28 cellular contexts compared by ENCODE assay signal in the genomic region with DNA sequence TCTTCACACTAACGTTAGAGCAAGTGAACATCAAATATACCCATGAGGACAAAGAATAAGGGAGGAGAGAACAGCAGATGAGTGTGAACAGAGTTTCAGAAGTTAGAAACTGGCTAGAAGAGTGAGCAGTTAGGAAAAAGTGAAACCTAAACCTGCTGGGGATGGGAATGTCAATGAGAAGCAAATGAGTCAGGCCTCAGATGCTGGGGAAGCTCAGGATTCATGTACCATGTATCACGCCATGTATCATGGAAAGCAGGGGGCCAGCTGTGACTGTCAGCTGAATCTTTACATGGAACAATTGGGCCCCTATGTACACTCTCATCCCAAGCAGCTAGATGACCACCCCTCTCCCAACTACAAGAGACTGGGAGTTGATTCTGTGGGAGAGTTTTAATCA. TPM values are rescaled to one million over a fixed set of nuclear protein-coding genes. Genes with fewer than 3 reads are reported as not detected.
DNase-seq lines count a peak whose midpoint lies in the region; ATAC-seq and TF ChIP-seq lines count a peak whose summit lies in the region.
"Had no signal": no experiment of that assay in that cellular context is flagged by ENCODE, and none has a peak within 500 bp of the region (broad histone marks: within the 10 kb centered on the region; RNA-seq: fewer than 3 reads in every experiment).

No MANE protein-coding gene starts in this region.

- no peaks in the 10 kb centered on the region for H3K27me3 ChIP-seq in GM23338 (ENCODE audit: insufficient read depth)
- H3K27me3 ChIP-seq in hepatocyte, result no peaks in the 10 kb centered on the region

- H3K9me3 ChIP-seq in hepatocyte (ENCODE audit: low read depth), result no peaks in the 10 kb centered on the region

- 66% methylated on average over 2 of the region's 2 CpGs for WGBS in hepatocyte (ENCODE audit: low lambda C conversion rate, missing lambda C conversion rate)

- no peaks in the 10 kb centered on the region for H3K36me3 ChIP-seq in GM23338 (ENCODE audit: insufficient read depth)
- no peaks in the 10 kb centered on the region for H3K36me3 ChIP-seq in hepatocyte (replicated peaks; ENCODE audit: insufficient read depth, low read depth)

- H3K79me2 ChIP-seq in GM23338 (replicated peaks; ENCODE audit: insufficient read depth) (no peaks in the 10 kb centered on the region), hepatocyte (no peaks in the 10 kb centered on the region)

- H3K27ac ChIP-seq in GM23338 (ENCODE audit: low read depth), result no peak overlapping the region
- peak overlapping the region; percentile 49 for H3K27ac ChIP-seq in hepatocyte
- H3K27ac ChIP-seq: SK-N-MC, skin epidermis had no signal

- H3K4me2 ChIP-seq in GM23338 (no peak overlapping the region), hepatocyte (no peak overlapping the region)

- H3K4me3 ChIP-seq in GM23338 (no peak overlapping the region), hepatocyte (no peak overlapping the region), skeletal muscle cell (ENCODE audit: low read depth, low read length) (no peak overlapping the region)
- H3K4me3 ChIP-seq: SK-N-MC, skin epidermis had no signal

- no peak overlapping the region for H3K4me3 Mint-ChIP-seq in GM23338
- H3K4me3 Mint-ChIP-seq: activated naive CD8-positive, alpha-beta T cell; activated T-helper 17 cell treated with anti-CD3 and anti-CD28 coated beads, Interleukin-2, amount 50 U/mL, for 72 hours; brain; CD8-positive, alpha-beta T cell; nephron; T-helper 17 cell had no signal

- H3K36me3 Mint-ChIP-seq in GM23338 (ENCODE audit: low read depth), result no peaks in the 10 kb centered on the region
- H3K36me3 Mint-ChIP-seq: activated naive CD8-positive, alpha-beta T cell; brain; CD8-positive, alpha-beta T cell had no signal

- TF ChIP-seq CTCF in GM23338 (conservative IDR thresholded peaks at IDR 0.05; ENCODE audit: low read depth in 2 of 2) (no peak), hepatocyte (IDR thresholded peaks at IDR 0.05; ENCODE audit: poor library complexity) (no peak)

- H3K4me1 ChIP-seq in GM23338 (ENCODE audit: insufficient read depth), result peaks cover 9% of the 10 kb centered on the region; the same call in 1 of the 2 replicates
- peaks cover 14% of the 10 kb centered on the region for H3K4me1 ChIP-seq in hepatocyte (ENCODE audit: insufficient read depth)

- DNase-seq in GM23338 (ENCODE audit: low spot score) (no peak), amniotic epithelial cell (ENCODE audit: low read depth) (peak; percentile 34), hepatocyte (ENCODE audit: low spot score) (no peak), skeletal muscle cell (ENCODE audit: low read depth) (peak; percentile 30), hippocampal formation (lab: John Stamatoyannopoulos, UW) (no peak), left ventricle myocardium superior (no peak), Right ventricle myocardium superior (no peak)
- no peak for DNase-seq in stimulated activated CD4-positive, alpha-beta T cell treated with anti-CD3 and anti-CD28 coated beads, Interleukin-4, amount 100 ng/mL, for 24 hours
- DNase-seq: activated CD4-positive, alpha-beta T cell treated with anti-CD3 and anti-CD28 coated beads, Interleukin-2, amount 50 U/mL, for 1 hour; activated CD8-positive, alpha-beta memory T cell treated with anti-CD3 and anti-CD28 coated beads, Interleukin-2, amount 50 U/mL, for 4 hours; CD8-positive, alpha-beta T cell; effector memory CD4-positive, alpha-beta T cell; glutamatergic neuron; left colon; midbrain; NCI-H1417; NCI-H524; posterior cingulate gyrus; stimulated activated CD4-positive, alpha-beta T cell treated with anti-CD3 and anti-CD28 coated beads, Interleukin-2, amount 100 ng/mL, for 24 hours; stimulated activated naive CD4-positive, alpha-beta T cell treated with Interleukin-2 at 50 U/mL for 16 hours; T-helper 17 cell had no signal

- H3K9me3 Mint-ChIP-seq in GM23338, result no peaks in the 10 kb centered on the region
- H3K9me3 Mint-ChIP-seq: activated T-helper 17 cell treated with anti-CD3 and anti-CD28 coated beads, Interleukin-2, amount 50 U/mL, for 72 hours; brain; CD8-positive, alpha-beta T cell; nephron had no signal

- intact Hi-C loops in left ventricle myocardium superior (cut with micrococcal nuclease) (no loop called here), Right ventricle myocardium superior (cut with DNase I) (no loop called here)

- no peak for ATAC-seq in GM23338
- no peak for ATAC-seq in left ventricle myocardium superior
- ATAC-seq in Right ventricle myocardium superior (ENCODE audit: poor library complexity), result no peak
- ATAC-seq: activated T-helper 17 cell treated with anti-CD3 and anti-CD28 coated beads, Interleukin-2, amount 50 U/mL, for 72 hours; CD8-positive, alpha-beta T cell; esophagus mucosa; left colon; T-helper 17 cell had no signal

- H2AFZ ChIP-seq in GM23338 (peak overlapping the region; percentile 52), hepatocyte (no peak overlapping the region)

- no peaks in the 10 kb centered on the region for H3K9me2 ChIP-seq in GM23338 (ENCODE audit: insufficient read depth)
- no peaks in the 10 kb centered on the region for H3K9me2 ChIP-seq in hepatocyte (replicated peaks; ENCODE audit: insufficient read depth)

- H3K27ac Mint-ChIP-seq in GM23338, result no peak overlapping the region
- H3K27ac Mint-ChIP-seq: activated naive CD8-positive, alpha-beta T cell; activated T-helper 17 cell treated with anti-CD3 and anti-CD28 coated beads, Interleukin-2, amount 50 U/mL, for 72 hours; brain; CD8-positive, alpha-beta T cell; nephron; T-helper 17 cell had no signal

- H3K27me3 Mint-ChIP-seq in GM23338 (ENCODE audit: insufficient read depth, low read depth, poor library complexity), result no peaks in the 10 kb centered on the region
- H3K27me3 Mint-ChIP-seq: activated naive CD8-positive, alpha-beta T cell; activated T-helper 17 cell treated with anti-CD3 and anti-CD28 coated beads, Interleukin-2, amount 50 U/mL, for 72 hours had no signal

- no peaks in the 10 kb centered on the region for H3F3A ChIP-seq in GM23338 (replicated peaks; ENCODE audit: low read depth)

- peaks cover 5% of the 10 kb centered on the region; the same call in 2 of the 3 replicates for H3K4me1 Mint-ChIP-seq in GM23338
- H3K4me1 Mint-ChIP-seq: activated T-helper 17 cell treated with anti-CD3 and anti-CD28 coated beads, Interleukin-2, amount 50 U/mL, for 72 hours; brain; nephron had no signal

- H4K20me1 ChIP-seq in GM23338 (replicated peaks; ENCODE audit: insufficient read depth), result no peaks in the 10 kb centered on the region
- H4K20me1 ChIP-seq in hepatocyte (ENCODE audit: insufficient read depth, poor library complexity, severe bottlenecking), result no peaks in the 10 kb centered on the region

TF ChIP-seq in GM23338, 12 proteins besides CTCF, POLR2A, EP300 and RAD21:
- TF ChIP-seq POLR2AphosphoS5 (IDR thresholded peaks at IDR 0.05; ENCODE audit: low read depth) (no peak), CREB1 (CRISPR knock-in tag; IDR thresholded peaks at IDR 0.05; ENCODE audit: low read depth) (no peak)
- TF ChIP-seq, protein P1, sequence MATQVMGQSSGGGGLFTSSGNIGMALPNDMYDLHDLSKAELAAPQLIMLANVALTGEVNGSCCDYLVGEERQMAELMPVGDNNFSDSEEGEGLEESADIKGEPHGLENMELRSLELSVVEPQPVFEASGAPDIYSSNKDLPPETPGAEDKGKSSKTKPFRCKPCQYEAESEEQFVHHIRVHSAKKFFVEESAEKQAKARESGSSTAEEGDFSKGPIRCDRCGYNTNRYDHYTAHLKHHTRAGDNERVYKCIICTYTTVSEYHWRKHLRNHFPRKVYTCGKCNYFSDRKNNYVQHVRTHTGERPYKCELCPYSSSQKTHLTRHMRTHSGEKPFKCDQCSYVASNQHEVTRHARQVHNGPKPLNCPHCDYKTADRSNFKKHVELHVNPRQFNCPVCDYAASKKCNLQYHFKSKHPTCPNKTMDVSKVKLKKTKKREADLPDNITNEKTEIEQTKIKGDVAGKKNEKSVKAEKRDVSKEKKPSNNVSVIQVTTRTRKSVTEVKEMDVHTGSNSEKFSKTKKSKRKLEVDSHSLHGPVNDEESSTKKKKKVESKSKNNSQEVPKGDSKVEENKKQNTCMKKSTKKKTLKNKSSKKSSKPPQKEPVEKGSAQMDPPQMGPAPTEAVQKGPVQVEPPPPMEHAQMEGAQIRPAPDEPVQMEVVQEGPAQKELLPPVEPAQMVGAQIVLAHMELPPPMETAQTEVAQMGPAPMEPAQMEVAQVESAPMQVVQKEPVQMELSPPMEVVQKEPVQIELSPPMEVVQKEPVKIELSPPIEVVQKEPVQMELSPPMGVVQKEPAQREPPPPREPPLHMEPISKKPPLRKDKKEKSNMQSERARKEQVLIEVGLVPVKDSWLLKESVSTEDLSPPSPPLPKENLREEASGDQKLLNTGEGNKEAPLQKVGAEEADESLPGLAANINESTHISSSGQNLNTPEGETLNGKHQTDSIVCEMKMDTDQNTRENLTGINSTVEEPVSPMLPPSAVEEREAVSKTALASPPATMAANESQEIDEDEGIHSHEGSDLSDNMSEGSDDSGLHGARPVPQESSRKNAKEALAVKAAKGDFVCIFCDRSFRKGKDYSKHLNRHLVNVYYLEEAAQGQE (IDR thresholded peaks at IDR 0.05; ENCODE audit: unreplicated experiment), result no peak

RNA-seq across cellular contexts. Expression of gene GDF9, which starts 16.2 kb away (rescaled TPM):
- 0.14 and 0.66 TPM in 2 replicates for total RNA-seq in GM23338 (2014; rRNA removed; shearing (Covaris generic))
- polyA plus RNA-seq in GM23338 (2016; fragmentation: Nextera tagmentation; extraction: Ambion mirVana) (0.11 and 0.37 TPM in 2 replicates), hepatocyte (2.2 and 4.1 TPM in 2 replicates)
- total RNA-seq in hepatocyte (0.76 and 1.7 TPM in 2 replicates), left ventricle myocardium superior (0.30 TPM), Right ventricle myocardium superior (0.16 TPM)

RNA-seq across cellular contexts. Expression of gene UQCRQ, which starts 16.4 kb away (rescaled TPM):
- total RNA-seq in GM23338 (2014; rRNA removed; shearing (Covaris generic)), result 104 and 115 TPM in 2 replicates
- polyA plus RNA-seq in GM23338 (2016; fragmentation: Nextera tagmentation; extraction: Ambion mirVana) (1,308 and 1,495 TPM in 2 replicates), hepatocyte (1,138 and 1,156 TPM in 2 replicates)
- total RNA-seq in hepatocyte (146 and 174 TPM in 2 replicates), left ventricle myocardium superior (1,703 TPM), Right ventricle myocardium superior (1,987 TPM)

RNA-seq across cellular contexts. Expression of gene SHROOM1, which starts 19.6 kb away (rescaled TPM):
- 4.3 and 5.4 TPM in 2 replicates for total RNA-seq in GM23338 (2014; rRNA removed; shearing (Covaris generic))
- polyA plus RNA-seq in GM23338 (2016; fragmentation: Nextera tagmentation; extraction: Ambion mirVana) (2.5 and 2.6 TPM in 2 replicates), hepatocyte (17.8 and 19.2 TPM in 2 replicates)
- total RNA-seq in hepatocyte (8.5 and 10.0 TPM in 2 replicates), left ventricle myocardium superior (5.7 TPM), Right ventricle myocardium superior (3.6 TPM)

RNA-seq across cellular contexts. Expression of gene LEAP2, which starts 23.4 kb away (rescaled TPM):
- 0.54 and 1.8 TPM in 2 replicates for total RNA-seq in GM23338 (2014; rRNA removed; shearing (Covaris generic))
- 1.5 and 1.6 TPM in 2 replicates for polyA plus RNA-seq in GM23338 (2016; fragmentation: Nextera tagmentation; extraction: Ambion mirVana)
- total RNA-seq in hepatocyte, result 19.2 and 22.6 TPM in 2 replicates
- 30.5 and 36.3 TPM in 2 replicates for polyA plus RNA-seq in hepatocyte
- 0.89 TPM for total RNA-seq in left ventricle myocardium superior
- total RNA-seq in Right ventricle myocardium superior, result 1.0 TPM

RNA-seq across cellular contexts. Expression of gene SOWAHA, which starts 37.0 kb away (rescaled TPM):
- 0.52 and 0.93 TPM in 2 replicates for total RNA-seq in GM23338 (2014; rRNA removed; shearing (Covaris generic))
- polyA plus RNA-seq in GM23338 (2016; fragmentation: Nextera tagmentation; extraction: Ambion mirVana) (0.18 TPM in 1 of 2 replicates, not detected in the other), hepatocyte (3.1 and 6.8 TPM in 2 replicates)
- total RNA-seq in hepatocyte (11.4 and 14.4 TPM in 2 replicates), left ventricle myocardium superior (0.17 TPM), Right ventricle myocardium superior (0.13 TPM)
- total RNA-seq: activated T-helper 17 cell treated with anti-CD3 and anti-CD28 coated beads, Interleukin-2, amount 50 U/mL, for 72 hours; CD8-positive, alpha-beta T cell; T-helper 17 cell had no signal

Comparison
In these comparisons a context has a peak if more than half of its experiments do, and no peak if none do; other contexts are left out.
1. DNase-seq: peak in amniotic epithelial cell (single experiment) and skeletal muscle cell (single experiment); none in GM23338 (single experiment), hepatocyte (single experiment), hippocampal formation (0 of 2), left ventricle myocardium superior (single experiment), Right ventricle myocardium superior (single experiment) and stimulated activated CD4-positive, alpha-beta T cell treated with anti-CD3 and anti-CD28 coated beads, Interleukin-4, amount 100 ng/mL, for 24 hours (single experiment).